1 cellular context compared by ENCODE assay signal in the genomic region with DNA sequence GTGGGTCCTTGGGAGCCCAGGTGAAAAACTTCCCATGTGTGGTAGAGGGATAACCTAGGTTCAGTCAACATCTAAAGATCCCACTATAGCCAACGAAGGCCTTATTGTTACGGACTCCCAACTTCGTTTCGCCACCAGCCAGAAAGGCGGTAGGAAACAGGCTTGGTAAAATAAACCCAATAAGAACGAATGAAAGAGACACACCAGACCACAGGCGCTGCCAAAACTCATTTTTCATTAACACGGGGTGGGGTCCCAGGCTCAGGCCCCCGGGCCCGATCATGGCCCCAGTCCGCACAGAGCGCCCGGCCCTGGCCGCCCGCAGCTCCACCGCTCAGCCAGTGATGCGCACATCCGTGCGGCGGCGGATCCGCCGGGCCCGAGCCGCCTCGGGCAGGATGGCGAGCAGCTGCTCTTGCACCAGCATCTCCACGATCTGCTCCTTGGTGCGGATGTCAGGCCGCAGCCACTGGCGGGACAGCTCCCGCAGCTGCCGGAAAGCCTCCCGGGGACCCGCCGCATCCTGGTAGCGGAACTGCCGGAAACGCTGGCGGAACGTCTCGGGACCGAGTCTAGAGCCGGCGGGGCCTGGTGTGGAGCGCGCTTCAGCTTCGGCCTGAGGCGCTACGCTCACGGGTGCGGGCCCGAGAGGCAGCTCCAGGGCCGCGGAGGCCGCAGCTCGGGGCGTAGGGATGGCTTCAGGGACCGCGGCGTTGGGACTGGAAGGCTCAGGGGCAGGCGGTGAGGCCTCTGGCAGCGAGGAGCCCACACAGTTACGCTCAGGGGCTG.
TF ChIP-seq lines count a peak whose summit lies in the region.

No MANE protein-coding gene starts in this region.

TF ChIP-seq in HepG2, 621 proteins besides CTCF, POLR2A, EP300 and RAD21 (continued from another document and continues in another):
- TF ChIP-seq ZNF646 (CRISPR knock-in tag; IDR thresholded peaks at IDR 0.05) (peak; percentile 54; the same call in 1 of the 2 replicates), IKZF4 (CRISPR knock-in tag; IDR thresholded peaks at IDR 0.05; ENCODE audit: borderline replicate concordance, low read depth, not compliant biosample characterization) (no peak), ISL2 (CRISPR knock-in tag; IDR thresholded peaks at IDR 0.05) (peak; percentile 27; the same call in 1 of the 2 replicates), PITX1 (CRISPR knock-in tag; IDR thresholded peaks at IDR 0.05) (no peak; the same call in 1 of the 2 replicates), U2AF1 (optimal IDR thresholded peaks at IDR 0.05; ENCODE audit: low read depth, low read length) (no peak), ZFP36 (IDR thresholded peaks at IDR 0.05; ENCODE audit: borderline replicate concordance, low read depth, low read length, partially characterized antibody) (no peak), ZNF75D (CRISPR knock-in tag; IDR thresholded peaks at IDR 0.05; ENCODE audit: borderline replicate concordance) (no peak; the same call in 1 of the 2 replicates), ZNF839 (CRISPR knock-in tag; IDR thresholded peaks at IDR 0.05; ENCODE audit: borderline replicate concordance) (peak; percentile 69; the same call in 1 of the 2 replicates), PHB2 (IDR thresholded peaks at IDR 0.05; ENCODE audit: partially characterized antibody) (no peak), ZNF121 (CRISPR knock-in tag; IDR thresholded peaks at IDR 0.05) (no peak; the same call in 1 of the 2 replicates), ARID4A (CRISPR knock-in tag; IDR thresholded peaks at IDR 0.05; ENCODE audit: borderline replicate concordance) (no peak; the same call in 1 of the 2 replicates), SMAD1 (CRISPR knock-in tag; IDR thresholded peaks at IDR 0.05; ENCODE audit: borderline replicate concordance, low read depth) (no peak), ZNF138 (CRISPR knock-in tag; IDR thresholded peaks at IDR 0.05; ENCODE audit: low read depth) (0 out of 2 replicates have a peak, but pooled peaks have one; percentile 30), ZNF761 (CRISPR knock-in tag; conservative IDR thresholded peaks at IDR 0.05) (no peak), ZNF205 (CRISPR knock-in tag; IDR thresholded peaks at IDR 0.05) (no peak), TBP (CRISPR knock-in tag; IDR thresholded peaks at IDR 0.05) (no peak), KDM1A (CRISPR knock-in tag; IDR thresholded peaks at IDR 0.05) (no peak), RCOR2 (CRISPR knock-in tag; IDR thresholded peaks at IDR 0.05) (no peak), DNMT1 (CRISPR knock-in tag; IDR thresholded peaks at IDR 0.05) (peak; percentile 27; the same call in 1 of the 2 replicates), ZNF768 (CRISPR knock-in tag; IDR thresholded peaks at IDR 0.05) (peak; percentile 80), POGK (CRISPR knock-in tag; conservative IDR thresholded peaks at IDR 0.05) (no peak), NR1H2 (CRISPR knock-in tag; IDR thresholded peaks at IDR 0.05; ENCODE audit: borderline replicate concordance, low read depth) (no peak), AKNA (CRISPR knock-in tag; IDR thresholded peaks at IDR 0.05; ENCODE audit: borderline replicate concordance) (no peak)
- TF ChIP-seq, protein P1, sequence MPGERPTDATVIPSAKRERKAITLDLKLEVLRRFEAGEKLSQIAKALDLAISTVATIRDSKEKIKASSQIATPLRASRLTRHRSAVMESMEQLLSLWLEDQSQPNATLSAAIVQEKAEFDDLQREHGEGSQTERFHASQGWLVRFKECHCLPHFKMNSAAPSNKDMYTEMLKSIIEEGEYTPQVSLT (CRISPR knock-in tag; IDR thresholded peaks at IDR 0.05; ENCODE audit: borderline replicate concordance, low read depth), result no peak
- TF ChIP-seq, protein P2, sequence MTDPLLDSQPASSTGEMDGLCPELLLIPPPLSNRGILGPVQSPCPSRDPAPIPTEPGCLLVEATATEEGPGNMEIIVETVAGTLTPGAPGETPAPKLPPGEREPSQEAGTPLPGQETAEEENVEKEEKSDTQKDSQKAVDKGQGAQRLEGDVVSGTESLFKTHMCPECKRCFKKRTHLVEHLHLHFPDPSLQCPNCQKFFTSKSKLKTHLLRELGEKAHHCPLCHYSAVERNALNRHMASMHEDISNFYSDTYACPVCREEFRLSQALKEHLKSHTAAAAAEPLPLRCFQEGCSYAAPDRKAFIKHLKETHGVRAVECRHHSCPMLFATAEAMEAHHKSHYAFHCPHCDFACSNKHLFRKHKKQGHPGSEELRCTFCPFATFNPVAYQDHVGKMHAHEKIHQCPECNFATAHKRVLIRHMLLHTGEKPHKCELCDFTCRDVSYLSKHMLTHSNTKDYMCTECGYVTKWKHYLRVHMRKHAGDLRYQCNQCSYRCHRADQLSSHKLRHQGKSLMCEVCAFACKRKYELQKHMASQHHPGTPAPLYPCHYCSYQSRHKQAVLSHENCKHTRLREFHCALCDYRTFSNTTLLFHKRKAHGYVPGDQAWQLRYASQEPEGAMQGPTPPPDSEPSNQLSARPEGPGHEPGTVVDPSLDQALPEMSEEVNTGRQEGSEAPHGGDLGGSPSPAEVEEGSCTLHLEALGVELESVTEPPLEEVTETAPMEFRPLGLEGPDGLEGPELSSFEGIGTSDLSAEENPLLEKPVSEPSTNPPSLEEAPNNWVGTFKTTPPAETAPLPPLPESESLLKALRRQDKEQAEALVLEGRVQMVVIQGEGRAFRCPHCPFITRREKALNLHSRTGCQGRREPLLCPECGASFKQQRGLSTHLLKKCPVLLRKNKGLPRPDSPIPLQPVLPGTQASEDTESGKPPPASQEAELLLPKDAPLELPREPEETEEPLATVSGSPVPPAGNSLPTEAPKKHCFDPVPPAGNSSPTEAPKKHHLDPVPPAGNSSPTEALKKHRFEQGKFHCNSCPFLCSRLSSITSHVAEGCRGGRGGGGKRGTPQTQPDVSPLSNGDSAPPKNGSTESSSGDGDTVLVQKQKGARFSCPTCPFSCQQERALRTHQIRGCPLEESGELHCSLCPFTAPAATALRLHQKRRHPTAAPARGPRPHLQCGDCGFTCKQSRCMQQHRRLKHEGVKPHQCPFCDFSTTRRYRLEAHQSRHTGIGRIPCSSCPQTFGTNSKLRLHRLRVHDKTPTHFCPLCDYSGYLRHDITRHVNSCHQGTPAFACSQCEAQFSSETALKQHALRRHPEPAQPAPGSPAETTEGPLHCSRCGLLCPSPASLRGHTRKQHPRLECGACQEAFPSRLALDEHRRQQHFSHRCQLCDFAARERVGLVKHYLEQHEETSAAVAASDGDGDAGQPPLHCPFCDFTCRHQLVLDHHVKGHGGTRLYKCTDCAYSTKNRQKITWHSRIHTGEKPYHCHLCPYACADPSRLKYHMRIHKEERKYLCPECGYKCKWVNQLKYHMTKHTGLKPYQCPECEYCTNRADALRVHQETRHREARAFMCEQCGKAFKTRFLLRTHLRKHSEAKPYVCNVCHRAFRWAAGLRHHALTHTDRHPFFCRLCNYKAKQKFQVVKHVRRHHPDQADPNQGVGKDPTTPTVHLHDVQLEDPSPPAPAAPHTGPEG (CRISPR knock-in tag; IDR thresholded peaks at IDR 0.05), result no peak
